18 cellular contexts compared by ENCODE assay signal in the genomic region with DNA sequence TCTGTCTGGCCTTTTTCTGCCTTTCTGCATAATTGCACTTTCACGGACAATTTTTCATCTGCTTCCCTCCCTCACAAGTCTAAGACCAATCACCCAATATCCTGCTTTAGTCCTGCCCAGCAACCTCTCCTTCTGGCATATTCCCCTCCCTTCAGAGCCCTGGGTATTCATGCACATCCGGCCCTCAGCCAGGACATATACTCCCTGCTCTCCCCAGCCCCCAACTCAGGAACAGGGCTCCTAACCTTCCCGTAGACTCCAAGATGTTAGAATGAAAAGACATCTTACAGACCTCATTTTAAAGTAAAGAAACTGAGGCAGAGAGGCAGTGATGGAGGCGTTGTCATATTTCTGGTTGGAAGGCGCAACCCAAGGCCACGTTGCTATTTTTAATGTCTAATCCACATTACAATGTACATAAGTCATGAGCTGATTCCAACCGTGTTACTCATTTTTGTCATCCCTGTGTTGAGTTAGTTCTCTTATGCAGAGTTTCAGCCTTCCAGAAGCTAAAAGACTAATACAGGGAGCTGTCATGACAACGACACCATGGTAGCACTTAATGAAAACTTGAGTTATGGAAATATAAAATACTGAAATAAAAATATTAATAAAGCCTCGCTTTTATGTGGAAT.
DNase-seq lines count a peak whose midpoint lies in the region; ATAC-seq and TF ChIP-seq lines count a peak whose summit lies in the region.
"Had no signal": no experiment of that assay in that cellular context is flagged by ENCODE, and none has a peak within 500 bp of the region (broad histone marks: within the 10 kb centered on the region; RNA-seq: fewer than 3 reads in every experiment).

No MANE protein-coding gene starts in this region.

- intact Hi-C loops in left cardiac atrium (cut with DNase I) (no loop called here), adrenal gland (cut with DNase I) (no loop called here)

- H3K36me3 Mint-ChIP-seq in osteocyte (ENCODE audit: unreplicated experiment): peaks cover 4% of the 10 kb centered on the region
- H3K36me3 Mint-ChIP-seq: IgD-negative memory B cell had no signal

- H3K27ac Mint-ChIP-seq in osteocyte (ENCODE audit: unreplicated experiment): peak overlapping the region; percentile 65
- H3K27ac Mint-ChIP-seq: activated CD4-positive, alpha-beta T cell treated with anti-CD3 and anti-CD28 coated beads, Interleukin-2, amount 10 ng/mL, durations not matched to agents 7 days and 5 days; CD4-positive, alpha-beta T cell; IgD-negative memory B cell had no signal

- H3K36me3 ChIP-seq in BJ (ENCODE audit: control insufficient read depth, insufficient read depth, low read length) (no peaks in the 10 kb centered on the region), adrenal gland (replicated peaks in 1 of 2) (no peaks in the 10 kb centered on the region)

- 79 to 88% (median 83%) methylated on average over 9 of the region's 9 CpGs for WGBS in adrenal gland, 4 donors

- no peaks in the 10 kb centered on the region for H3K27me3 ChIP-seq in BJ (ENCODE audit: control insufficient read depth, insufficient read depth, low read length)
- no peaks in the 10 kb centered on the region for H3K27me3 ChIP-seq in adrenal gland

- no peak for TF ChIP-seq POLR2A in adrenal gland (IDR thresholded peaks at IDR 0.05)

- peaks cover 16% of the 10 kb centered on the region for H3K9me3 Mint-ChIP-seq in osteocyte (ENCODE audit: unreplicated experiment)
- H3K9me3 Mint-ChIP-seq: activated CD4-positive, alpha-beta T cell treated with anti-CD3 and anti-CD28 coated beads, Interleukin-2, amount 10 ng/mL, durations not matched to agents 7 days and 5 days; CD4-positive, alpha-beta T cell had no signal

- H3K27me3 Mint-ChIP-seq in osteocyte (ENCODE audit: unreplicated experiment): no peaks in the 10 kb centered on the region
- H3K27me3 Mint-ChIP-seq: IgD-negative memory B cell had no signal

- CTCF ChIA-PET in BJ (lab: Yijun Ruan, JAX): interaction anchor here (0.7 to 1.5 kb wide), 3 partner anchors 20 to 88 kb away, joined by 3 read pairs; no protein-coding TSS in a partner anchor

- H3K4me3 ChIP-seq in BJ (ENCODE audit: low read depth, low read length) (no peak overlapping the region), adrenal gland (no peak overlapping the region)
- H3K4me3 ChIP-seq: psoas muscle had no signal

- TF ChIP-seq CTCF in BJ (IDR thresholded peaks at IDR 0.05; ENCODE audit: insufficient read depth, low read depth, low read length) (no peak), osteocyte (IDR thresholded peaks at IDR 0.05) (no peak), adrenal gland (IDR thresholded peaks at IDR 0.05) (no peak)

- POLR2A ChIA-PET in BJ (lab: Charles Lee): no interaction called here

- no peaks in the 10 kb centered on the region for H3K4me1 ChIP-seq in adrenal gland (replicated peaks in 1 of 2)
- H3K4me1 ChIP-seq: psoas muscle had no signal

- peaks cover 28% of the 10 kb centered on the region for H3K4me1 Mint-ChIP-seq in osteocyte (ENCODE audit: unreplicated experiment)
- H3K4me1 Mint-ChIP-seq: activated CD4-positive, alpha-beta T cell treated with anti-CD3 and anti-CD28 coated beads, Interleukin-2, amount 10 ng/mL, durations not matched to agents 7 days and 5 days; IgD-negative memory B cell had no signal

- no peaks in the 10 kb centered on the region for H3K9me3 ChIP-seq in adrenal gland (replicated peaks in 1 of 3)
- H3K9me3 ChIP-seq: psoas muscle had no signal

- no peak for ATAC-seq in left cardiac atrium
- ATAC-seq: Panc1, psoas muscle had no signal

- no peak overlapping the region for H3K27ac ChIP-seq in adrenal gland
- H3K27ac ChIP-seq: psoas muscle had no signal

- no peak overlapping the region for H3K4me3 Mint-ChIP-seq in osteocyte (ENCODE audit: unreplicated experiment)
- H3K4me3 Mint-ChIP-seq: activated CD4-positive, alpha-beta T cell treated with anti-CD3 and anti-CD28 coated beads, Interleukin-2, amount 10 ng/mL, durations not matched to agents 7 days and 5 days; CD4-positive, alpha-beta T cell; IgD-negative memory B cell had no signal

- DNase-seq in BJ (ENCODE audit: low read depth): peak; percentile 52
- peak; percentile 83 for DNase-seq in RPMI7951 (ENCODE audit: low read depth)
- peak; percentile 61 for DNase-seq in fibroblast of gingiva (ENCODE audit: low read depth)
- DNase-seq in osteocyte (ENCODE audit: extremely low spot score, unreplicated experiment): no peak
- DNase-seq in left cardiac atrium: no peak
- DNase-seq in adrenal gland: no peak
- DNase-seq in mesenteric fat pad (ENCODE audit: low spot score): no peak
- DNase-seq in globus pallidus (ENCODE audit: low spot score): no peak
- DNase-seq: activated CD4-positive, alpha-beta T cell treated with anti-CD3 and anti-CD28 coated beads, Interleukin-2, amount 10 ng/mL, durations not matched to agents 7 days and 5 days; activated effector memory CD4-positive, alpha-beta T cell treated with anti-CD3 and anti-CD28 coated beads, Interleukin-2, amount 50 U/mL, for 16 hours; caudate nucleus; CD4-positive, alpha-beta T cell; NCI-H1436; NCI-H510A treated with DMSO at 0.1 percent for 48 hours; psoas muscle; stimulated activated naive CD4-positive, alpha-beta T cell treated with Interleukin-2 at 50 U/mL for 16 hours had no signal

Comparison
In these comparisons a context has a peak if more than half of its experiments do, and no peak if none do; other contexts are left out.
1. DNase-seq: peak in BJ (single experiment), RPMI7951 (single experiment) and fibroblast of gingiva (single experiment); none in osteocyte (single experiment), left cardiac atrium (single experiment), adrenal gland (0 of 7), mesenteric fat pad (single experiment) and globus pallidus (single experiment).